16 cellular contexts compared by ENCODE assay signal in genomic region chr14:39218171-39218769, GRCh38. TPM values are rescaled to one million over a fixed set of nuclear protein-coding genes. Genes with fewer than 3 reads are reported as not detected.
DNase-seq lines count a peak whose midpoint lies in the region; ATAC-seq, FAIRE-seq and TF ChIP-seq lines count a peak whose summit lies in the region.
"Had no signal": no experiment of that assay in that cellular context is flagged by ENCODE, and none has a peak within 500 bp of the region (broad histone marks: within the 10 kb centered on the region; RNA-seq: fewer than 3 reads in every experiment).

No MANE protein-coding gene starts in this region.

- ATAC-seq in HG02973 (IDR thresholded peaks at IDR 0.05; ENCODE audit: unreplicated experiment), result no peak

- H2AFZ ChIP-seq in ACC112 (ENCODE audit: low read length, unreplicated experiment) (peak overlapping the region; percentile 5), astrocyte (ENCODE audit: low read depth, low read length) (no peak overlapping the region), keratinocyte (ENCODE audit: control insufficient read depth, low read length) (no peak overlapping the region)

- H3K9me1 ChIP-seq in keratinocyte (ENCODE audit: control insufficient read depth, extremely low read depth, insufficient read depth, low read length), result no peaks in the 10 kb centered on the region

- H3K27me3 ChIP-seq in ACC112 (ENCODE audit: insufficient read depth, low read length) (no peaks in the 10 kb centered on the region), astrocyte (ENCODE audit: insufficient read depth, low read length) (no peaks in the 10 kb centered on the region), keratinocyte (ENCODE audit: control insufficient read depth, extremely low read depth, insufficient read depth, low read length) (no peaks in the 10 kb centered on the region)
- H3K27me3 ChIP-seq in CD4-positive, alpha-beta memory T cell (ENCODE audit: insufficient read depth, low read length), result no peaks in the 10 kb centered on the region
- H3K27me3 ChIP-seq: BLaER1 treated with 17β-estradiol and CSF1 and Interleukin-3, amounts not matched to agents 10 nM and 100 nM; neutrophil had no signal

- intact Hi-C loops in posterior vena cava (cut with DNase I), result no loop called here
- intact Hi-C loops in CD4-positive, alpha-beta memory T cell (cut with micrococcal nuclease), result no loop called here

- H3K4me3 ChIP-seq in ACC112 (ENCODE audit: low read depth, low read length), result peak overlapping the region; percentile 22; the same call in 1 of the 2 replicates
- no peak overlapping the region for H3K4me3 ChIP-seq in astrocyte (ENCODE audit: insufficient read depth, low read depth, low read length)
- H3K4me3 ChIP-seq in keratinocyte (ENCODE audit: control insufficient read depth in 2 of 3, extremely low read depth in 1 of 3, insufficient read depth in 2 of 3, low read depth in 1 of 3, low read length in 3 of 3), result no peak overlapping the region
- no peak overlapping the region for H3K4me3 ChIP-seq in CD4-positive, alpha-beta memory T cell (ENCODE audit: low read length in 2 of 2)
- H3K4me3 ChIP-seq: BLaER1 treated with 17β-estradiol and CSF1 and Interleukin-3, amounts not matched to agents 10 nM and 100 nM had no signal

- peaks cover 2% of the 10 kb centered on the region for H3K4me1 Mint-ChIP-seq in astrocyte (ENCODE audit: low read depth, unreplicated experiment)
- H3K4me1 Mint-ChIP-seq in CD4-positive, alpha-beta memory T cell, result peaks cover 0 to 4% (median 2%) of the 10 kb centered on the region in 4 donors

- H3K79me2 ChIP-seq in ACC112 (ENCODE audit: control insufficient read depth, insufficient read depth, low read length, unreplicated experiment), result no peaks in the 10 kb centered on the region
- H3K79me2 ChIP-seq in astrocyte (ENCODE audit: insufficient read depth, low read length), result no peaks in the 10 kb centered on the region
- H3K79me2 ChIP-seq in keratinocyte (ENCODE audit: control insufficient read depth, insufficient read depth, low read length), result no peaks in the 10 kb centered on the region

- CTCF ChIA-PET in CD4-positive, alpha-beta memory T cell (lab: Charles Lee; ENCODE audit: partially characterized antibody), result no interaction called here

- H3K4me1 ChIP-seq in ACC112 (ENCODE audit: control insufficient read depth, insufficient read depth, low read length, unreplicated experiment) (peaks cover 20% of the 10 kb centered on the region), astrocyte (ENCODE audit: insufficient read depth, low read length) (peaks cover 3% of the 10 kb centered on the region), keratinocyte (ENCODE audit: control insufficient read depth, extremely low read depth, insufficient read depth, low read length) (peaks cover 17% of the 10 kb centered on the region)
- no peaks in the 10 kb centered on the region for H3K4me1 ChIP-seq in CD4-positive, alpha-beta memory T cell (ENCODE audit: insufficient read depth, low read length)

- H3K27ac ChIP-seq in ACC112 (ENCODE audit: low read depth, low read length) (peak overlapping the region; percentile 57), astrocyte (ENCODE audit: low read depth, low read length) (peak overlapping the region; percentile 26), keratinocyte (ENCODE audit: control insufficient read depth, insufficient read depth, low read length) (peak overlapping the region; percentile 36)
- no peak overlapping the region for H3K27ac ChIP-seq in CD4-positive, alpha-beta memory T cell (ENCODE audit: low read depth, low read length)
- H3K27ac ChIP-seq: BLaER1 treated with 17β-estradiol and CSF1 and Interleukin-3, amounts not matched to agents 10 nM and 100 nM; neutrophil had no signal

- DNase-seq in HPDE6-E6E7 (ENCODE audit: extremely low spot score), result peak; percentile 71
- peak; percentile 49 for DNase-seq in astrocyte (ENCODE audit: low read depth)
- DNase-seq in keratinocyte (ENCODE audit: low read depth, low spot score), result peak; percentile 52
- DNase-seq in mucosa of gallbladder (ENCODE audit: low spot score), result no peak
- DNase-seq in posterior vena cava (ENCODE audit: low spot score), result no peak
- no peak for DNase-seq in CD4-positive, alpha-beta memory T cell
- DNase-seq: activated naive CD4-positive, alpha-beta T cell treated with anti-CD3 and anti-CD28 coated beads, Interleukin-2, amount 10 ng/mL, durations not matched to agents 7 days and 5 days; cortex of kidney; glutamatergic neuron; stimulated activated CD4-positive, alpha-beta T cell treated with anti-CD3 and anti-CD28 coated beads, Interleukin-15, amount 100 ng/mL, for 24 hours; stimulated activated CD8-positive, alpha-beta memory T cell treated with anti-CD3 and anti-CD28 coated beads, Interleukin-4, amount 100 ng/mL, for 48 hours had no signal

- no peaks in the 10 kb centered on the region for H4K20me1 ChIP-seq in astrocyte (ENCODE audit: insufficient read depth, low read length)
- H4K20me1 ChIP-seq in keratinocyte (ENCODE audit: control insufficient read depth, extremely low read depth, insufficient read depth, low read length), result no peaks in the 10 kb centered on the region
- H4K20me1 ChIP-seq: BLaER1 treated with 17β-estradiol and CSF1 and Interleukin-3, amounts not matched to agents 10 nM and 100 nM had no signal

- no peaks in the 10 kb centered on the region for H3K9me3 Mint-ChIP-seq in astrocyte (ENCODE audit: unreplicated experiment)
- peaks cover 0 to 3% (median 0%) of the 10 kb centered on the region in 8 donors for H3K9me3 Mint-ChIP-seq in CD4-positive, alpha-beta memory T cell
- H3K9me3 Mint-ChIP-seq: activated naive CD4-positive, alpha-beta T cell treated with anti-CD3 and anti-CD28 coated beads, Interleukin-2, amount 10 ng/mL, durations not matched to agents 7 days and 5 days; T-helper 1 cell treated with Interleukin-12 subunit alpha and Interleukin-12 subunit beta and Interleukin-4 antibody, amounts not matched to agents 30 μg/mL and 1 μg/mL, for 36 hours had no signal

- H3K4me2 ChIP-seq in astrocyte (ENCODE audit: low read length), result peak overlapping the region; percentile 67
- peak overlapping the region; percentile 58 for H3K4me2 ChIP-seq in keratinocyte (ENCODE audit: control insufficient read depth, extremely low read depth, insufficient read depth, low read depth, low read length)

- H3K9me3 ChIP-seq in astrocyte (ENCODE audit: insufficient read depth, low read depth, low read length) (no peaks in the 10 kb centered on the region), keratinocyte (ENCODE audit: control insufficient read depth, low read depth, low read length) (no peaks in the 10 kb centered on the region)
- H3K9me3 ChIP-seq in CD4-positive, alpha-beta memory T cell (ENCODE audit: control insufficient read depth in 1 of 2, low read length in 2 of 2), result no peaks in the 10 kb centered on the region
- H3K9me3 ChIP-seq: BLaER1 treated with 17β-estradiol and CSF1 and Interleukin-3, amounts not matched to agents 10 nM and 100 nM; neutrophil had no signal

- dilution Hi-C loops in keratinocyte (cut with MboI; ENCODE audit: extremely low pct_ligation_motif_present, low sequenced_read_pairs), result no loop called here

- H3K36me3 Mint-ChIP-seq in astrocyte (ENCODE audit: low read depth, unreplicated experiment), result no peaks in the 10 kb centered on the region
- no peaks in the 10 kb centered on the region for H3K36me3 Mint-ChIP-seq in CD4-positive, alpha-beta memory T cell

- POLR2A ChIA-PET in CD4-positive, alpha-beta memory T cell (lab: Charles Lee; ENCODE audit: partially characterized antibody), result no interaction called here

- no peak overlapping the region for H3K4me3 Mint-ChIP-seq in astrocyte (ENCODE audit: unreplicated experiment)
- H3K4me3 Mint-ChIP-seq in CD4-positive, alpha-beta memory T cell, result no peak overlapping the region
- H3K4me3 Mint-ChIP-seq: activated naive CD4-positive, alpha-beta T cell treated with anti-CD3 and anti-CD28 coated beads, Interleukin-2, amount 10 ng/mL, durations not matched to agents 7 days and 5 days; T-helper 1 cell treated with Interleukin-12 subunit alpha and Interleukin-12 subunit beta and Interleukin-4 antibody, amounts not matched to agents 30 μg/mL and 1 μg/mL, for 36 hours had no signal

- TF ChIP-seq CTCF in astrocyte (IDR thresholded peaks at IDR 0.05; ENCODE audit: insufficient read depth, low read depth, low read length), result no peak
- TF ChIP-seq CTCF in keratinocyte (optimal IDR thresholded peaks at IDR 0.05 in 1 of 3, IDR thresholded peaks at IDR 0.05 in 1 of 3, conservative IDR thresholded peaks at IDR 0.05 in 1 of 3; ENCODE audit: extremely low read depth in 1 of 3, insufficient read depth in 2 of 3, low read length in 3 of 3), result no peak

- H3K36me3 ChIP-seq in ACC112 (ENCODE audit: insufficient read depth, low read length), result no peaks in the 10 kb centered on the region
- H3K36me3 ChIP-seq in astrocyte (ENCODE audit: insufficient read depth, low read length), result no peaks in the 10 kb centered on the region
- no peaks in the 10 kb centered on the region for H3K36me3 ChIP-seq in keratinocyte (ENCODE audit: control insufficient read depth in 2 of 2, extremely low read depth in 1 of 2, insufficient read depth in 2 of 2, low read length in 2 of 2)
- H3K36me3 ChIP-seq in CD4-positive, alpha-beta memory T cell (ENCODE audit: insufficient read depth, low read length), result no peaks in the 10 kb centered on the region
- H3K36me3 ChIP-seq: BLaER1 treated with 17β-estradiol and CSF1 and Interleukin-3, amounts not matched to agents 10 nM and 100 nM; neutrophil had no signal

- no peaks in the 10 kb centered on the region for H3K27me3 Mint-ChIP-seq in astrocyte (ENCODE audit: low read depth, unreplicated experiment)
- peaks cover 0 to 2% of the 10 kb centered on the region in 2 donors for H3K27me3 Mint-ChIP-seq in CD4-positive, alpha-beta memory T cell
- H3K27me3 Mint-ChIP-seq: activated naive CD4-positive, alpha-beta T cell treated with anti-CD3 and anti-CD28 coated beads, Interleukin-2, amount 10 ng/mL, durations not matched to agents 7 days and 5 days had no signal

- no peak overlapping the region for H3K27ac Mint-ChIP-seq in astrocyte (ENCODE audit: unreplicated experiment)
- no peak overlapping the region for H3K27ac Mint-ChIP-seq in CD4-positive, alpha-beta memory T cell
- H3K27ac Mint-ChIP-seq: activated naive CD4-positive, alpha-beta T cell treated with anti-CD3 and anti-CD28 coated beads, Interleukin-2, amount 10 ng/mL, durations not matched to agents 7 days and 5 days; T-helper 1 cell treated with Interleukin-12 subunit alpha and Interleukin-12 subunit beta and Interleukin-4 antibody, amounts not matched to agents 30 μg/mL and 1 μg/mL, for 36 hours had no signal

- FAIRE-seq in astrocyte (lab: Jason Lieb, UNC) (no peak), keratinocyte (lab: Jason Lieb, UNC) (peak; percentile 81)

- H3K9ac ChIP-seq in astrocyte (ENCODE audit: low read length) (no peak overlapping the region), keratinocyte (ENCODE audit: control insufficient read depth, extremely low read depth, insufficient read depth, low read length) (no peak overlapping the region)
- H3K9ac ChIP-seq: BLaER1 treated with 17β-estradiol and CSF1 and Interleukin-3, amounts not matched to agents 10 nM and 100 nM had no signal

RNA-seq across cellular contexts. Expression of gene MIA2, which starts 15.4 kb away (rescaled TPM):
- 18.2 and 20.7 TPM in 2 replicates for total RNA-seq in astrocyte
- polyA plus RNA-seq in keratinocyte, result 12.9 to 21.9 TPM (median 21.0 TPM) in 3 replicates
- 53.1 TPM for polyA plus RNA-seq in keratinocyte (2011; ENCODE audit: low read depth)
- polyA plus RNA-seq in keratinocyte (2011; cell fraction: cytosol; rRNA removed), result 10.1 and 18.4 TPM in 2 replicates
- polyA plus RNA-seq in keratinocyte (2011; cell fraction: nucleus; rRNA removed), result 28.1 and 36.2 TPM in 2 replicates
- polyA plus RNA-seq in keratinocyte (2012; ENCODE audit: low replicate concordance), result 11.3 and 21.1 TPM in 2 replicates
- 3.0 to 12.7 TPM (median 11.3 TPM) in 3 replicates for polyA minus RNA-seq in keratinocyte
- 7.7 TPM for polyA minus RNA-seq in keratinocyte (2011; cell fraction: cytosol; rRNA and poly(A)+ RNA removed)
- polyA minus RNA-seq in keratinocyte (2011; cell fraction: nucleus; rRNA and poly(A)+ RNA removed), result 14.9 and 22.6 TPM in 2 replicates
- total RNA-seq in mucosa of gallbladder, result 81.7 TPM
- 10 to 100 TPM; 19.9 to 21.1 TPM for total RNA-seq in posterior vena cava
- total RNA-seq in CD4-positive, alpha-beta memory T cell, result 10 to 100 TPM; 25.8 to 26.6 TPM
- 10 to 100 TPM; 19.0 to 26.7 TPM for polyA plus RNA-seq in CD4-positive, alpha-beta memory T cell

RNA-seq across cellular contexts. Expression of gene PNN, which starts 43.2 kb away (rescaled TPM):
- 67.3 and 78.1 TPM in 2 replicates for total RNA-seq in astrocyte
- polyA plus RNA-seq in keratinocyte, result 14.8 to 30.6 TPM (median 16.2 TPM) in 3 replicates
- 181 TPM for polyA plus RNA-seq in keratinocyte (2011; ENCODE audit: low read depth)
- 7.9 TPM in 2 replicates for polyA plus RNA-seq in keratinocyte (2011; cell fraction: cytosol; rRNA removed)
- polyA plus RNA-seq in keratinocyte (2011; cell fraction: nucleus; rRNA removed), result 82.9 and 93.0 TPM in 2 replicates
- polyA plus RNA-seq in keratinocyte (2012; ENCODE audit: low replicate concordance), result 35.7 and 37.3 TPM in 2 replicates
- 6.1 to 15.6 TPM (median 14.7 TPM) in 3 replicates for polyA minus RNA-seq in keratinocyte
- 3.8 TPM for polyA minus RNA-seq in keratinocyte (2011; cell fraction: cytosol; rRNA and poly(A)+ RNA removed)
- 7.9 and 17.8 TPM in 2 replicates for polyA minus RNA-seq in keratinocyte (2011; cell fraction: nucleus; rRNA and poly(A)+ RNA removed)
- total RNA-seq in mucosa of gallbladder, result 60.1 TPM
- total RNA-seq in posterior vena cava, result 10 to 100 TPM; 37.7 to 42.6 TPM
- total RNA-seq in CD4-positive, alpha-beta memory T cell, result 10 to 100 TPM; 86.0 to 93.8 TPM
- 10 to 100 TPM; 10.3 to 35.8 TPM for polyA plus RNA-seq in CD4-positive, alpha-beta memory T cell

RNA-seq across cellular contexts. Expression of gene TRAPPC6B, which starts 48.1 kb away (rescaled TPM):
- total RNA-seq in astrocyte (28.9 and 35.2 TPM in 2 replicates), mucosa of gallbladder (17.4 TPM), posterior vena cava (10 to 100 TPM; 31.7 to 32.2 TPM)
- 16.2 to 21.7 TPM (median 18.4 TPM) in 3 replicates for polyA plus RNA-seq in keratinocyte
- 30.2 TPM for polyA plus RNA-seq in keratinocyte (2011; ENCODE audit: low read depth)
- 11.4 and 20.5 TPM in 2 replicates for polyA plus RNA-seq in keratinocyte (2011; cell fraction: cytosol; rRNA removed)
- polyA plus RNA-seq in keratinocyte (2011; cell fraction: nucleus; rRNA removed), result 17.4 and 22.4 TPM in 2 replicates
- polyA plus RNA-seq in keratinocyte (2012; ENCODE audit: low replicate concordance), result 12.8 and 20.1 TPM in 2 replicates
- polyA minus RNA-seq in keratinocyte, result 7.6 to 15.0 TPM (median 8.8 TPM) in 3 replicates
- 15.3 TPM for polyA minus RNA-seq in keratinocyte (2011; cell fraction: cytosol; rRNA and poly(A)+ RNA removed)
- 8.7 and 17.5 TPM in 2 replicates for polyA minus RNA-seq in keratinocyte (2011; cell fraction: nucleus; rRNA and poly(A)+ RNA removed)
- total RNA-seq in CD4-positive, alpha-beta memory T cell, result 10 to 100 TPM; 33.4 to 35.5 TPM
- 10 to 100 TPM in 1 of 2 donors, 1 to 10 TPM in 1; 9.5 to 15.3 TPM for polyA plus RNA-seq in CD4-positive, alpha-beta memory T cell

Comparison
In these comparisons a context has a peak if more than half of its experiments do, and no peak if none do; other contexts are left out.
1. DNase-seq: peak in HPDE6-E6E7 (single experiment), astrocyte (single experiment) and keratinocyte (single experiment); none in mucosa of gallbladder (single experiment), posterior vena cava (single experiment) and CD4-positive, alpha-beta memory T cell (0 of 5).